In the genomic region with DNA sequence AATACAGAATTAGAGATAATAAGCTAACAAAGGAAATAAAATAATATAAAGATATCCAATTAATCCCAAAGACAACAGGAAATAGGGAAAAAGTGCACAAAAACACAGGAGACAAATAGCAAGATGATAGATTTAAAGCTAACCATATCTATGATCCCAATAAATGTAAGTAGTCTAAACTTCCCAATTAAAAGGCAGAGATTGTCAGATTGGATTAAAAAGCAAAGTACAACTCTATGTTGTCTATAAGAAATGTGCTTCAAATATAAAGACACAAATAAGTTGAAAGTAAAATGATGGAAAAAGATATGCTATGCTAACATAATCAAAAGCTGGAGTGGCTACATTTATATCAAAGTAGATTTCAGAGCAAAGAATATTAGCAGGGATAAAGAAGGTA, we compare ENCODE assay signal across 34 cellular contexts.
"Had no signal": no experiment of that assay in that cellular context is flagged by ENCODE, and none has a peak within 500 bp of the region (broad histone marks: within the 10 kb centered on the region; RNA-seq: fewer than 3 reads in every experiment).

No MANE protein-coding gene starts in this region.

- H3K27me3 ChIP-seq: MG63 had no signal

- H3K36me3 ChIP-seq: MG63 had no signal

- DNase-seq: Karpas-422, Kasumi-1, MG63, MM.1S, MV-4-11, NCI-H1048, NCI-H1092, NCI-H1092 treated with DMSO at 0.1 percent for 48 hours, NCI-H1105, NCI-H1105 treated with DMSO at 0.1 percent for 48 hours, NCI-H1417, NCI-H1417 treated with DMSO at 0.1 percent for 48 hours, NCI-H1436, NCI-H1436 treated with DMSO at 0.1 percent for 48 hours, NCI-H146, NCI-H1694, NCI-H1694 treated with DMSO at 0.1 percent for 48 hours, NCI-H187, NCI-H187 treated with DMSO at 0.1 percent for 48 hours, NCI-H1930, NCI-H2029, NCI-H2029 treated with DMSO at 0.1 percent for 48 hours, NCI-H2081, NCI-H2081 treated with DMSO at 0.1 percent for 48 hours, NCI-H2107, NCI-H2171, NCI-H2171 treated with DMSO at 0.1 percent for 48 hours, NCI-H2227 treated with DMSO at 0.1 percent for 48 hours, NCI-H226, NCI-H345, NCI-H446, NCI-H446 treated with DMSO at 0.1 percent for 48 hours, NCI-H510A, NCI-H510A treated with DMSO at 0.1 percent for 48 hours had no signal

- H3K4me3 ChIP-seq: MG63 had no signal
